20 cellular contexts compared by ENCODE assay signal in genomic region chr9:33185858-33186257, GRCh38. TPM values are rescaled to one million over a fixed set of nuclear protein-coding genes. Genes with fewer than 3 reads are reported as not detected.
DNase-seq lines count a peak whose midpoint lies in the region; ATAC-seq, FAIRE-seq and TF ChIP-seq lines count a peak whose summit lies in the region.
"Had no signal": no experiment of that assay in that cellular context is flagged by ENCODE, and none has a peak within 500 bp of the region (broad histone marks: within the 10 kb centered on the region; RNA-seq: fewer than 3 reads in every experiment).

No MANE protein-coding gene starts in this region.

- no peak overlapping the region for H3K9ac ChIP-seq in IMR-90 (ENCODE audit: low read depth, low read length)
- H3K9ac ChIP-seq in HepG2 (ENCODE audit: insufficient read depth, low read depth, low read length): no peak overlapping the region
- H3K9ac ChIP-seq: parathyroid adenoma had no signal

- peak overlapping the region in 1 of 2 experiments; percentile 13; a peak in 1 of 4 replicates for H4K8ac ChIP-seq in IMR-90 (ENCODE audit: low read depth in 2 of 2, low read length in 2 of 2)

- TF ChIP-seq RAD21 in IMR-90 (IDR thresholded peaks at IDR 0.05; ENCODE audit: low read length) (no peak), HepG2 (CRISPR knock-in tag; IDR thresholded peaks at IDR 0.05) (no peak)

- dilution Hi-C loops in IMR-90 (cut with HindIII; ENCODE audit: low sequenced_read_pairs, unreplicated experiment): no loop called here

- H3K36me3 ChIP-seq in IMR-90 (ENCODE audit: control insufficient read depth, insufficient read depth, low read length) (no peaks in the 10 kb centered on the region), bronchial epithelial cell (ENCODE audit: control insufficient read depth, insufficient read depth, low read length) (no peaks in the 10 kb centered on the region), HepG2 (replicated peaks in 1 of 2; ENCODE audit: control insufficient read depth in 1 of 2, insufficient read depth in 2 of 2, low read length in 2 of 2) (no peaks in the 10 kb centered on the region), stomach (no peaks in the 10 kb centered on the region)

- H3K56ac ChIP-seq in IMR-90 (ENCODE audit: extremely low read depth, insufficient read depth, low read length): no peak overlapping the region

- H3K79me1 ChIP-seq in IMR-90 (ENCODE audit: low read depth in 1 of 2, low read length in 2 of 2): no peaks in the 10 kb centered on the region

- H3K9me3 ChIP-seq in IMR-90 (ENCODE audit: control insufficient read depth, insufficient read depth, low read length) (no peaks in the 10 kb centered on the region), HepG2 (ENCODE audit: low read length) (no peaks in the 10 kb centered on the region), stomach (no peaks in the 10 kb centered on the region)

- peak overlapping the region; percentile 64 for H2AK5ac ChIP-seq in IMR-90 (ENCODE audit: low read depth, low read length)

- no peak overlapping the region for H3K18ac ChIP-seq in IMR-90 (ENCODE audit: low read depth, low read length)

- intact Hi-C loops in IMR-90 (cut with micrococcal nuclease) (loop anchor here (5.0 kb wide), 1 partner anchor 36 kb away; no protein-coding TSS in a partner anchor), HepG2 (cut with micrococcal nuclease; ENCODE audit: unreplicated experiment) (no loop called here), stomach (cut with DNase I; ENCODE audit: low total_unique reads) (no loop called here)

- in situ Hi-C loops in IMR-90 (cut with MboI; ENCODE audit: low sequenced_read_pairs) (no loop called here), HepG2 (cut with HindIII; ENCODE audit: extremely low pct_ligation_motif_present, low pct_unique_long_range_greater_than_20kb) (no loop called here)

- H2AK9ac ChIP-seq in IMR-90 (replicated peaks; ENCODE audit: low read depth, low read length, poor library complexity): peak overlapping the region; percentile 62

- TF ChIP-seq POLR2A in IMR-90 (IDR thresholded peaks at IDR 0.05; ENCODE audit: low read depth, low read length): no peak
- TF ChIP-seq POLR2A in HepG2 (IDR thresholded peaks at IDR 0.05; ENCODE audit: insufficient read depth in 1 of 2, low read depth in 2 of 2, low read length in 2 of 2): no peak
- no peak for TF ChIP-seq POLR2A in stomach (IDR thresholded peaks at IDR 0.05)

- BruUV-seq in IMR-90 (replicated peaks; lab: Mats Ljungman, UMichigan): no TSS peak
- BruUV-seq in HepG2 (replicated peaks; lab: Mats Ljungman, UMichigan): no TSS peak

- H3K79me2 ChIP-seq in HepG2 (ENCODE audit: insufficient read depth, low read length): no peaks in the 10 kb centered on the region
- H3K79me2 ChIP-seq: parathyroid adenoma had no signal

- H3K4me2 ChIP-seq in IMR-90 (ENCODE audit: low read depth, low read length): no peak overlapping the region
- peak overlapping the region; percentile 1; the same call in 1 of the 2 replicates for H3K4me2 ChIP-seq in HepG2 (ENCODE audit: low read depth, low read length)

- no peak overlapping the region for H4K5ac ChIP-seq in IMR-90 (ENCODE audit: low read depth, low read length)

- no peak for DNase-seq in IMR-90
- DNase-seq in bronchial epithelial cell (ENCODE audit: low read depth): peak; percentile 59
- DNase-seq in HepG2 (ENCODE audit: low spot score): no peak
- peak; percentile 74 for DNase-seq in stomach
- DNase-seq in stimulated activated CD4-positive, alpha-beta T cell treated with anti-CD3 and anti-CD28 coated beads, Interleukin-4, amount 100 ng/mL, for 24 hours: no peak
- DNase-seq: amniotic stem cell; glutamatergic neuron; Karpas-422; NCI-H1417; NCI-H2227 treated with DMSO at 0.1 percent for 48 hours; SIG-M5; stimulated activated naive CD8-positive, alpha-beta T cell treated with anti-CD3 and anti-CD28 coated beads, Interleukin-15, Interleukin-2, amounts not matched to agents 100 U/mL and 50 U/mL, for 24 hours; T-helper 17 cell had no signal

- H2BK15ac ChIP-seq in IMR-90 (ENCODE audit: low read depth, low read length): peak overlapping the region; percentile 63; the same call in 1 of the 3 replicates

- H3K14ac ChIP-seq in IMR-90 (replicated peaks; ENCODE audit: low read depth, low read length): no peak overlapping the region

- H3K9me1 ChIP-seq in IMR-90 (ENCODE audit: insufficient read depth, low read length): peaks cover 8% of the 10 kb centered on the region; the same call in 1 of the 2 replicates

- no peak overlapping the region for H3K27ac ChIP-seq in IMR-90 (ENCODE audit: insufficient read depth, low read length)
- H3K27ac ChIP-seq in HepG2 (ENCODE audit: extremely low read length, insufficient read depth, low read length): no peak overlapping the region
- peak overlapping the region; percentile 57 to 86 (median 77) for H3K27ac ChIP-seq in stomach

- CTCF ChIA-PET in IMR-90 (lab: Yijun Ruan, JAX) (no interaction called here), HepG2 (lab: Yijun Ruan, JAX; ENCODE audit: low intra/inter-chr PET ratio, low total read pairs) (no interaction called here)

- no peak for FAIRE-seq in bronchial epithelial cell (lab: Jason Lieb, UNC)
- no peak for FAIRE-seq in HepG2 (lab: Jason Lieb, UNC)
- FAIRE-seq: colon, H54 had no signal

- H4K20me1 ChIP-seq in IMR-90 (ENCODE audit: insufficient read depth, low read length) (no peaks in the 10 kb centered on the region), HepG2 (ENCODE audit: insufficient read depth, low read length) (no peaks in the 10 kb centered on the region)

- no peak overlapping the region for H3K23ac ChIP-seq in IMR-90 (ENCODE audit: low read depth, low read length)

- no peak overlapping the region for H3K4me3 ChIP-seq in IMR-90 (ENCODE audit: insufficient read depth, low read depth, low read length)
- H3K4me3 ChIP-seq in bronchial epithelial cell (ENCODE audit: low read depth, low read length): no peak overlapping the region
- H3K4me3 ChIP-seq in HepG2 (replicated peaks in 1 of 3; ENCODE audit: insufficient read depth in 1 of 3, low read depth in 2 of 3, low read length in 3 of 3): no peak overlapping the region
- no peak overlapping the region for H3K4me3 ChIP-seq in stomach

- no peak for ATAC-seq in IMR-90 (ENCODE audit: low read depth)
- peak; percentile 64 for ATAC-seq in HepG2
- ATAC-seq in HG03045 (IDR thresholded peaks at IDR 0.05; ENCODE audit: unreplicated experiment): no peak
- no peak for ATAC-seq in GM21360 (IDR thresholded peaks at IDR 0.05; ENCODE audit: unreplicated experiment)
- ATAC-seq: T-helper 17 cell had no signal

- no peak overlapping the region for H2BK5ac ChIP-seq in IMR-90 (ENCODE audit: low read depth, low read length, poor library complexity, severe bottlenecking)

- peak overlapping the region; percentile 28 for H2AFZ ChIP-seq in IMR-90 (replicated peaks; ENCODE audit: low read length, poor library complexity)
- no peak overlapping the region for H2AFZ ChIP-seq in HepG2 (ENCODE audit: low read length)

- H3K4me1 ChIP-seq in IMR-90 (ENCODE audit: control insufficient read depth, insufficient read depth, low read length) (peaks cover 23% of the 10 kb centered on the region), HepG2 (ENCODE audit: insufficient read depth, low read length) (peaks cover 18% of the 10 kb centered on the region; the same call in 1 of the 2 replicates), stomach (peaks cover 30 to 51% (median 41%) of the 10 kb centered on the region in 4 donors)

- POLR2A ChIA-PET in IMR-90 (lab: Charles Lee; ENCODE audit: unreplicated experiment): no interaction called here
- POLR2A ChIA-PET in HepG2 (lab: Yijun Ruan, JAX): interaction anchor here (0.6 to 1.2 kb wide), 2 partner anchors 20 to 109 kb away, joined by 3 to 5 read pairs; no protein-coding TSS in a partner anchor

- no CpG with 5 or more reads among the region's 5 CpGs for WGBS in IMR-90 (ENCODE audit: extremely low coverage in 2 of 2, insufficient read length in 1 of 2), 2 experiments
- WGBS in HepG2 (ENCODE audit: low lambda C conversion rate): no CpG with 5 or more reads among the region's 5 CpGs
- 26 to 47% (median 40%) methylated on average over 4 to 5 of the region's 5 CpGs for WGBS in stomach, 5 donors

- peak overlapping the region; percentile 25; the same call in 1 of the 2 replicates for H2BK20ac ChIP-seq in IMR-90 (ENCODE audit: low read depth, low read length)

- TF ChIP-seq CTCF in IMR-90 (conservative IDR thresholded peaks at IDR 0.05; ENCODE audit: low read depth, low read length) (no peak), bronchial epithelial cell (IDR thresholded peaks at IDR 0.05; ENCODE audit: insufficient read depth, low read length, severe bottlenecking) (peak; percentile 32), HepG2 (CRISPR knock-in tag; IDR thresholded peaks at IDR 0.05) (peak; percentile 37; the same call in 1 of the 2 replicates), stomach (IDR thresholded peaks at IDR 0.05) (no peak)

- peak overlapping the region; percentile 40; the same call in 1 of the 2 replicates for H2BK120ac ChIP-seq in IMR-90 (ENCODE audit: low read depth, low read length)

- H4K91ac ChIP-seq in IMR-90 (ENCODE audit: insufficient read depth, low read depth, low read length): peak overlapping the region; percentile 16

- H3K27me3 ChIP-seq in IMR-90 (ENCODE audit: control insufficient read depth, insufficient read depth, low read length) (no peaks in the 10 kb centered on the region), bronchial epithelial cell (ENCODE audit: control insufficient read depth, insufficient read depth, low read length) (no peaks in the 10 kb centered on the region), HepG2 (ENCODE audit: control insufficient read depth in 1 of 2, insufficient read depth in 2 of 2, low read length in 2 of 2) (peaks cover 0 to 27% of the 10 kb centered on the region in 2 experiments; a peak in 4 of 5 replicates), stomach (no peaks in the 10 kb centered on the region)

- H3K4ac ChIP-seq in IMR-90 (ENCODE audit: low read depth, low read length): peak overlapping the region; percentile 2; the same call in 1 of the 2 replicates

- no peak for TF ChIP-seq EP300 in HepG2 (IDR thresholded peaks at IDR 0.05; ENCODE audit: low read depth in 2 of 2, low read length in 2 of 2)
- no peak for TF ChIP-seq EP300 in HepG2 (CRISPR knock-in tag; IDR thresholded peaks at IDR 0.05; ENCODE audit: borderline replicate concordance)
- no peak for TF ChIP-seq EP300 in stomach (IDR thresholded peaks at IDR 0.05)

RNA-seq across cellular contexts. Expression of gene B4GALT1, which starts 18.7 kb away (rescaled TPM):
- 8.8 and 11.9 TPM in 2 replicates for total RNA-seq in IMR-90 (2012; rRNA removed)
- polyA plus RNA-seq in IMR-90 (2012; rRNA removed): 37.6 and 37.8 TPM in 2 replicates
- 28.7 and 34.0 TPM in 2 replicates for polyA plus RNA-seq in IMR-90 (2012; cell fraction: cytosol; rRNA removed)
- 15.4 and 23.3 TPM in 2 replicates for polyA plus RNA-seq in IMR-90 (2012; cell fraction: nucleus; rRNA removed; ENCODE audit: low replicate concordance)
- 21.3 and 30.3 TPM in 2 replicates for total RNA-seq in bronchial epithelial cell
- 15.7 TPM in 2 replicates for total RNA-seq in HepG2 (2016; rRNA removed; fragmentation: Illumina TruSeq; extraction: Trizol)
- 3.3 and 3.4 TPM in 2 replicates for total RNA-seq in HepG2 (2016; cell fraction: cytosol; rRNA removed; fragmentation: Illumina TruSeq; extraction: Trizol; ENCODE audit: low read depth)
- total RNA-seq in HepG2 (2016; cell fraction: insoluble cytoplasmic fraction; rRNA removed; fragmentation: Illumina TruSeq; extraction: Trizol): 13.5 and 16.1 TPM in 2 replicates
- total RNA-seq in HepG2 (2016; cell fraction: membrane; rRNA removed; fragmentation: Illumina TruSeq; extraction: Trizol): 19.9 and 20.6 TPM in 2 replicates
- 22.5 and 25.2 TPM in 2 replicates for total RNA-seq in HepG2 (2016; cell fraction: nucleus; rRNA removed; fragmentation: Illumina TruSeq; extraction: Trizol)
- polyA plus RNA-seq in HepG2 (2011; rRNA removed): 33.5 and 37.5 TPM in 2 replicates
- polyA plus RNA-seq in HepG2 (2011; cell fraction: cytosol; rRNA removed): 35.6 and 46.0 TPM in 2 replicates
- polyA plus RNA-seq in HepG2 (2011; cell fraction: nucleus; rRNA removed): 14.7 and 19.1 TPM in 2 replicates
- polyA plus RNA-seq in HepG2 (2012): 57.7 and 61.1 TPM in 2 replicates
- polyA plus RNA-seq in HepG2 (2016; cell fraction: cytosol; fragmentation: Illumina TruSeq; extraction: Trizol; ENCODE audit: low read depth): 5.0 and 5.4 TPM in 2 replicates
- 21.1 and 25.1 TPM in 2 replicates for polyA plus RNA-seq in HepG2 (2016; cell fraction: insoluble cytoplasmic fraction; fragmentation: Illumina TruSeq; extraction: Trizol; ENCODE audit: low read depth)
- 21.2 TPM in 2 replicates for polyA plus RNA-seq in HepG2 (2016; cell fraction: membrane; fragmentation: Illumina TruSeq; extraction: Trizol; ENCODE audit: low read depth)
- polyA plus RNA-seq in HepG2 (2016; cell fraction: nucleus; fragmentation: Illumina TruSeq; extraction: Trizol; ENCODE audit: insufficient read depth, low read depth): 40.6 and 42.3 TPM in 2 replicates
- 78.3 and 316 TPM in 2 replicates for polyA minus RNA-seq in HepG2 (2011; rRNA and poly(A)+ RNA removed; ENCODE audit: low replicate concordance)
- polyA minus RNA-seq in HepG2 (2011; cell fraction: cytosol; rRNA and poly(A)+ RNA removed): 35.8 and 41.0 TPM in 2 replicates
- polyA minus RNA-seq in HepG2 (2011; cell fraction: nucleus; rRNA and poly(A)+ RNA removed): 17.3 and 22.3 TPM in 2 replicates
- total RNA-seq in stomach: 100 to 1,000 TPM in 1 of 5 donors, 10 to 100 TPM in 3, 1 to 10 TPM in 1; 6.4 to 125 (median 25.0) TPM
- 10 to 100 TPM; 23.4 to 31.4 (median 24.8) TPM for polyA plus RNA-seq in stomach

RNA-seq across cellular contexts. Expression of gene SPINK4, which starts 54.1 kb away (rescaled TPM):
- not detected in 2 replicates for total RNA-seq in IMR-90 (2012; rRNA removed)
- polyA plus RNA-seq in IMR-90 (2012; rRNA removed): not detected in 2 replicates
- polyA plus RNA-seq in IMR-90 (2012; cell fraction: cytosol; rRNA removed): not detected in 2 replicates
- not detected in 2 replicates for polyA plus RNA-seq in IMR-90 (2012; cell fraction: nucleus; rRNA removed; ENCODE audit: low replicate concordance)
- not detected in 2 replicates for total RNA-seq in bronchial epithelial cell
- total RNA-seq in HepG2 (2016; rRNA removed; fragmentation: Illumina TruSeq; extraction: Trizol): 0.53 and 0.98 TPM in 2 replicates
- total RNA-seq in HepG2 (2016; cell fraction: cytosol; rRNA removed; fragmentation: Illumina TruSeq; extraction: Trizol; ENCODE audit: low read depth): not detected in 2 replicates
- total RNA-seq in HepG2 (2016; cell fraction: insoluble cytoplasmic fraction; rRNA removed; fragmentation: Illumina TruSeq; extraction: Trizol): 0.41 TPM in 1 of 2 replicates, not detected in the other
- total RNA-seq in HepG2 (2016; cell fraction: membrane; rRNA removed; fragmentation: Illumina TruSeq; extraction: Trizol): 0.65 TPM in 1 of 2 replicates, not detected in the other
- total RNA-seq in HepG2 (2016; cell fraction: nucleus; rRNA removed; fragmentation: Illumina TruSeq; extraction: Trizol): not detected in 2 replicates
- 2.0 and 3.4 TPM in 2 replicates for polyA plus RNA-seq in HepG2 (2011; rRNA removed)
- 3.7 and 4.0 TPM in 2 replicates for polyA plus RNA-seq in HepG2 (2011; cell fraction: cytosol; rRNA removed)
- 1.3 TPM in 1 of 2 replicates, not detected in the other for polyA plus RNA-seq in HepG2 (2011; cell fraction: nucleus; rRNA removed)
- polyA plus RNA-seq in HepG2 (2012): 0.72 TPM in 1 of 2 replicates, not detected in the other
- not detected in 2 replicates for polyA plus RNA-seq in HepG2 (2016; cell fraction: cytosol; fragmentation: Illumina TruSeq; extraction: Trizol; ENCODE audit: low read depth)
- polyA plus RNA-seq in HepG2 (2016; cell fraction: insoluble cytoplasmic fraction; fragmentation: Illumina TruSeq; extraction: Trizol; ENCODE audit: low read depth): not detected in 2 replicates
- polyA plus RNA-seq in HepG2 (2016; cell fraction: membrane; fragmentation: Illumina TruSeq; extraction: Trizol; ENCODE audit: low read depth): not detected in 2 replicates
- polyA plus RNA-seq in HepG2 (2016; cell fraction: nucleus; fragmentation: Illumina TruSeq; extraction: Trizol; ENCODE audit: insufficient read depth, low read depth): not detected in 2 replicates
- 1.7 and 183 TPM in 2 replicates for polyA minus RNA-seq in HepG2 (2011; rRNA and poly(A)+ RNA removed; ENCODE audit: low replicate concordance)
- 7.4 TPM in 2 replicates for polyA minus RNA-seq in HepG2 (2011; cell fraction: cytosol; rRNA and poly(A)+ RNA removed)
- polyA minus RNA-seq in HepG2 (2011; cell fraction: nucleus; rRNA and poly(A)+ RNA removed): 4.6 TPM in 1 of 2 replicates, not detected in the other
- 10 to 100 TPM in 1 of 5 donors, not detected in 4; 29.5 TPM for total RNA-seq in stomach
- polyA plus RNA-seq in stomach: 10 to 100 TPM in 1 of 3 donors, 1 to 10 TPM in 1, not detected in 1; 2.1 to 19.1 TPM
- total RNA-seq: activated T-helper 2 cell treated with anti-CD3 and anti-CD28 coated beads, Interferon-gamma antibody, Interleukin-2, Interleukin-4, amounts not matched to agents 10 μg/mL and 5 μg/mL and 100 μg/mL, durations not matched to agents 14 hours and 24 hours and 36 hours; epithelial cell of proximal tubule; T-helper 17 cell had no signal

Comparison
In these comparisons a context has a peak if more than half of its experiments do, and no peak if none do; other contexts are left out.
1. DNase-seq: peak in bronchial epithelial cell (single experiment) and stomach (single experiment); none in IMR-90 (single experiment), HepG2 (single experiment) and stimulated activated CD4-positive, alpha-beta T cell treated with anti-CD3 and anti-CD28 coated beads, Interleukin-4, amount 100 ng/mL, for 24 hours (single experiment).
2. H3K27ac ChIP-seq: peak in stomach (5 of 5); none in IMR-90 (single experiment) and HepG2 (single experiment).
3. CTCF ChIP-seq: peak in bronchial epithelial cell (single experiment) and HepG2 (single experiment); none in IMR-90 (single experiment) and stomach (0 of 7).